ENCODE assay signal across 24 cellular contexts in the genomic region with DNA sequence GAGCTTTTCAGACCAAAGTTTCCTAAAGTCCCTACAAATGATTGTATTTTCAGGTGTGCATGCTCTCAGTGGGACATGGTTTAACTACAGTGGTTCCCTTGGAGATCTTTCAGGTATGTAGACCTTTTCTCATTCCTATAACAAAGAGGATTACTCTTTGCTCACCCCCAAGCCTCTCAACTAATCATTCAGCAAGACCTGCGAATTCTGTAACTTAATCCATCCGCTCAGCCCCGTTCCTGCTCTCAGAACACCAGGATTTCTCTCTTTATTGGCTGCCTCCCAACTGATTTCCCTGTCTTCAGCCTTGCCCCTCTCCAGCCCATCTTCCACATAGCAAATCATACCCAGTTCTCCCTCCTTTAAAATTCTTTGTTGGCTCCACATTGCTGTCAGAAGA.
DNase-seq lines count a peak whose midpoint lies in the region; ATAC-seq and TF ChIP-seq lines count a peak whose summit lies in the region.
"Had no signal": no experiment of that assay in that cellular context is flagged by ENCODE, and none has a peak within 500 bp of the region (broad histone marks: within the 10 kb centered on the region; RNA-seq: fewer than 3 reads in every experiment).

No MANE protein-coding gene starts in this region.

- H3K9me3 ChIP-seq in iPS-20b (ENCODE audit: insufficient read depth, low read depth, low read length) (peaks cover under 1% of the 10 kb centered on the region; the same call in 1 of the 2 replicates), neural progenitor cell (ENCODE audit: low read depth) (no peaks in the 10 kb centered on the region)
- H3K9me3 ChIP-seq: SJCRH30 had no signal

- H3K36me3 ChIP-seq in iPS-20b (ENCODE audit: insufficient read depth, low read depth, low read length), result no peaks in the 10 kb centered on the region
- no peaks in the 10 kb centered on the region for H3K36me3 ChIP-seq in neural progenitor cell
- H3K36me3 ChIP-seq: SJCRH30 had no signal

- H3K9me3 Mint-ChIP-seq in neural progenitor cell, result no peaks in the 10 kb centered on the region
- H3K9me3 Mint-ChIP-seq in activated naive CD4-positive, alpha-beta T cell treated with anti-CD3 and anti-CD28 coated beads, Interleukin-2, amount 50 U/mL, for 72 hours, result peaks cover under 1 to 6% of the 10 kb centered on the region in 2 donors

- no peak for TF ChIP-seq CTCF in neural progenitor cell (IDR thresholded peaks at IDR 0.05)

- peak overlapping the region; percentile 35; the same call in 1 of the 2 replicates for H3K9ac ChIP-seq in iPS-20b (ENCODE audit: low read depth, low read length)
- H3K9ac ChIP-seq in neural progenitor cell, result no peak overlapping the region
- H3K9ac ChIP-seq: GM23248 had no signal

- no peaks in the 10 kb centered on the region for H3K27me3 Mint-ChIP-seq in neural progenitor cell (ENCODE audit: insufficient read depth, low read depth)

- H3K27ac Mint-ChIP-seq in neural progenitor cell, result no peak overlapping the region
- no peak overlapping the region for H3K27ac Mint-ChIP-seq in activated naive CD4-positive, alpha-beta T cell treated with anti-CD3 and anti-CD28 coated beads, Interleukin-2, amount 50 U/mL, for 72 hours

- no peaks in the 10 kb centered on the region for H3K79me2 ChIP-seq in neural progenitor cell (ENCODE audit: low read depth)

- no peak overlapping the region for H3K27ac ChIP-seq in iPS-20b (ENCODE audit: low read length)
- no peak overlapping the region for H3K27ac ChIP-seq in neural progenitor cell
- H3K27ac ChIP-seq: GM23248, PC-9, SJCRH30 had no signal

- no peak overlapping the region for H2AFZ ChIP-seq in neural progenitor cell (replicated peaks)
- H2AFZ ChIP-seq: GM23248, PC-9 had no signal

- H3K36me3 Mint-ChIP-seq in neural progenitor cell, result no peaks in the 10 kb centered on the region
- no peaks in the 10 kb centered on the region for H3K36me3 Mint-ChIP-seq in activated naive CD4-positive, alpha-beta T cell treated with anti-CD3 and anti-CD28 coated beads, Interleukin-2, amount 50 U/mL, for 72 hours
- H3K36me3 Mint-ChIP-seq: IgD-negative memory B cell had no signal

- H3K4me2 ChIP-seq in neural progenitor cell, result peak overlapping the region; percentile 68
- H3K4me2 ChIP-seq: PC-9 had no signal

- no peak overlapping the region for H3K4me3 Mint-ChIP-seq in neural progenitor cell

- H3K4me1 ChIP-seq in iPS-20b (ENCODE audit: insufficient read depth, low read length), result peaks cover 28% of the 10 kb centered on the region; the same call in 1 of the 2 replicates
- H3K4me1 ChIP-seq in neural progenitor cell, result peaks cover 18% of the 10 kb centered on the region
- H3K4me1 ChIP-seq: SJCRH30 had no signal

- H4K20me1 ChIP-seq in neural progenitor cell (ENCODE audit: low read depth), result no peaks in the 10 kb centered on the region

- DNase-seq in NCI-H2196 (lab: John Stamatoyannopoulos, UW; ENCODE audit: unreplicated experiment), result peak; percentile 11
- no peak for DNase-seq in NCI-H2196 treated with DMSO at 0.1 percent for 48 hours (lab: John Stamatoyannopoulos, UW; ENCODE audit: unreplicated experiment)
- DNase-seq in NCI-H345 (lab: John Stamatoyannopoulos, UW), result peak; percentile 44
- peak; percentile 47 for DNase-seq in neural progenitor cell (ENCODE audit: low spot score)
- DNase-seq in HUDEP-2 (lab: John Stamatoyannopoulos, UW; ENCODE audit: unreplicated experiment in 76 of 76), result no peak
- no peak for DNase-seq in NOMO-1 treated with DMSO at 0.1 percent for 48 hours (lab: John Stamatoyannopoulos, UW; ENCODE audit: unreplicated experiment)
- DNase-seq in activated naive CD4-positive, alpha-beta T cell treated with anti-CD3 and anti-CD28 coated beads, Interleukin-2, amount 50 U/mL, for 72 hours (ENCODE audit: low spot score in 2 of 2), result no peak
- DNase-seq: 8988T; ACHN; Calu3; GM23248; NCI-H1048; NCI-H1417; NCI-H1694; NCI-H2081 treated with DMSO at 0.1 percent for 48 hours; NCI-H510A; NK-92 treated with Interleukin-12 subunit alpha and Interleukin-12 subunit beta, amount 100 ng/mL, for 24 hours; PC-9; SJCRH30 had no signal

- no peaks in the 10 kb centered on the region for H3K27me3 ChIP-seq in iPS-20b (ENCODE audit: insufficient read depth, low read length)
- no peaks in the 10 kb centered on the region for H3K27me3 ChIP-seq in neural progenitor cell
- H3K27me3 ChIP-seq: SJCRH30 had no signal

- no peak for ATAC-seq in activated naive CD4-positive, alpha-beta T cell treated with anti-CD3 and anti-CD28 coated beads, Interleukin-2, amount 50 U/mL, for 72 hours
- ATAC-seq: HCT116, Right ventricle myocardium inferior, SK-N-SH treated with all-trans-retinoic acid at 6 μM for 48 hours had no signal

- H3K4me1 Mint-ChIP-seq in neural progenitor cell, result peaks cover 7% of the 10 kb centered on the region

- H3F3A ChIP-seq in neural progenitor cell (ENCODE audit: low read depth), result peaks cover 13% of the 10 kb centered on the region

- H3K4me3 ChIP-seq in iPS-20b (ENCODE audit: low read length) (peak overlapping the region; percentile 27; the same call in 1 of the 2 replicates), neural progenitor cell (no peak overlapping the region)
- H3K4me3 ChIP-seq: GM23248, PC-9, SJCRH30 had no signal

Comparison
In these comparisons a context has a peak if more than half of its experiments do, and no peak if none do; other contexts are left out.
1. DNase-seq: peak in NCI-H2196 (single experiment), NCI-H345 (single experiment) and neural progenitor cell (single experiment); none in NCI-H2196 treated with DMSO at 0.1 percent for 48 hours (single experiment), HUDEP-2 (0 of 76), NOMO-1 treated with DMSO at 0.1 percent for 48 hours (single experiment) and activated naive CD4-positive, alpha-beta T cell treated with anti-CD3 and anti-CD28 coated beads, Interleukin-2, amount 50 U/mL, for 72 hours (0 of 2).